Comparison of ENCODE assay signal across 15 cellular contexts in the genomic region with DNA sequence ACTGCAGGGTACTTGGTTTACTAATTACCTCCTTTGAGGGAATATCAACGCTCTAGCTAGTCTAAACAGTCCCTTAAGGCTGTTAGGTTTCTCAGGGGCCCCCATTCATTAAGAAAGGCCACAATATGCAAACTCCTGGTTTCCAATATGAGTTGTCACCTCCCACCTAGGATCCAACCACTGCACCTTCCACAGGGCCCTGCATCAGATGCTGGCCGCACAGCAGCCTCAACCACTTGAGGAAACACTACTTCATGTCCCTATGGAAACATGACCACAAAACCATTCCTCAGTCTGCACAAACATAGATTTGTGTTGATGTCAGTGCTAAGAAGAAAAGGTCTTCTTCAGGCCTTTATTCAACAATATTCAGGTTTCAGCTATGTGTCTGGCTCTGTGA. TPM values are rescaled to one million over a fixed set of nuclear protein-coding genes. Genes with fewer than 3 reads are reported as not detected.
DNase-seq lines count a peak whose midpoint lies in the region; ATAC-seq lines count a peak whose summit lies in the region.
"Had no signal": no experiment of that assay in that cellular context is flagged by ENCODE, and none has a peak within 500 bp of the region (broad histone marks: within the 10 kb centered on the region; RNA-seq: fewer than 3 reads in every experiment).

No MANE protein-coding gene starts in this region.

- CTCF ChIA-PET in activated CD4-positive, alpha-beta memory T cell treated with anti-CD3 and anti-CD28 coated beads for 36 hours (lab: Charles Lee): interaction anchor here (0.7 to 2.7 kb wide), 3 partner anchors 45 to 171 kb away, joined by 3 to 11 read pairs (median 5); no protein-coding TSS in a partner anchor
- CTCF ChIA-PET in activated CD4-positive, alpha-beta memory T cell treated with anti-CD3 and anti-CD28 coated beads, Interleukin-2, amount 10 ng/mL, durations not matched to agents 7 days and 5 days (lab: Charles Lee): no interaction called here

- no peaks in the 10 kb centered on the region for H3K9me3 Mint-ChIP-seq in activated CD4-positive, alpha-beta memory T cell treated with anti-CD3 and anti-CD28 coated beads for 36 hours
- no peaks in the 10 kb centered on the region for H3K9me3 Mint-ChIP-seq in activated CD4-positive, alpha-beta memory T cell treated with anti-CD3 and anti-CD28 coated beads, Interleukin-2, amount 10 ng/mL, durations not matched to agents 7 days and 5 days
- H3K9me3 Mint-ChIP-seq in activated naive CD8-positive, alpha-beta T cell (ENCODE audit: low read depth): no peaks in the 10 kb centered on the region
- H3K9me3 Mint-ChIP-seq: dendritic cell treated with granulocyte-macrophage colony-stimulating factor and Interleukin-4, amounts not matched to agents 40 ng/mL and 50 ng/mL, for 4 days; H9 had no signal

- no peak overlapping the region for H3K4me3 Mint-ChIP-seq in activated CD4-positive, alpha-beta memory T cell treated with anti-CD3 and anti-CD28 coated beads for 36 hours
- H3K4me3 Mint-ChIP-seq in activated CD4-positive, alpha-beta memory T cell treated with anti-CD3 and anti-CD28 coated beads, Interleukin-2, amount 10 ng/mL, durations not matched to agents 7 days and 5 days: no peak overlapping the region
- peak overlapping the region; percentile 74 for H3K4me3 Mint-ChIP-seq in activated naive CD8-positive, alpha-beta T cell
- H3K4me3 Mint-ChIP-seq: dendritic cell treated with granulocyte-macrophage colony-stimulating factor and Interleukin-4, amounts not matched to agents 40 ng/mL and 50 ng/mL, for 4 days; H9 had no signal

- H3K27me3 Mint-ChIP-seq in activated CD4-positive, alpha-beta memory T cell treated with anti-CD3 and anti-CD28 coated beads for 36 hours: no peaks in the 10 kb centered on the region
- H3K27me3 Mint-ChIP-seq in activated CD4-positive, alpha-beta memory T cell treated with anti-CD3 and anti-CD28 coated beads, Interleukin-2, amount 10 ng/mL, durations not matched to agents 7 days and 5 days: no peaks in the 10 kb centered on the region
- H3K27me3 Mint-ChIP-seq in activated naive CD8-positive, alpha-beta T cell: no peaks in the 10 kb centered on the region
- H3K27me3 Mint-ChIP-seq: dendritic cell treated with granulocyte-macrophage colony-stimulating factor and Interleukin-4, amounts not matched to agents 40 ng/mL and 50 ng/mL, for 4 days had no signal

- peaks cover 17% of the 10 kb centered on the region for H3K36me3 Mint-ChIP-seq in activated CD4-positive, alpha-beta memory T cell treated with anti-CD3 and anti-CD28 coated beads for 36 hours
- peaks cover 61% of the 10 kb centered on the region for H3K36me3 Mint-ChIP-seq in activated CD4-positive, alpha-beta memory T cell treated with anti-CD3 and anti-CD28 coated beads, Interleukin-2, amount 10 ng/mL, durations not matched to agents 7 days and 5 days (ENCODE audit: low read depth)
- H3K36me3 Mint-ChIP-seq in activated naive CD8-positive, alpha-beta T cell: peaks cover 47% of the 10 kb centered on the region

- intact Hi-C loops in activated CD4-positive, alpha-beta memory T cell treated with anti-CD3 and anti-CD28 coated beads for 36 hours (cut with micrococcal nuclease): loop anchor here (5.0 kb wide), 1 partner anchor 527 kb away; no protein-coding TSS in a partner anchor

- H3K27ac Mint-ChIP-seq in activated CD4-positive, alpha-beta memory T cell treated with anti-CD3 and anti-CD28 coated beads for 36 hours: no peak overlapping the region
- no peak overlapping the region for H3K27ac Mint-ChIP-seq in activated CD4-positive, alpha-beta memory T cell treated with anti-CD3 and anti-CD28 coated beads, Interleukin-2, amount 10 ng/mL, durations not matched to agents 7 days and 5 days
- H3K27ac Mint-ChIP-seq in activated naive CD8-positive, alpha-beta T cell: peak overlapping the region; percentile 96
- H3K27ac Mint-ChIP-seq: dendritic cell treated with granulocyte-macrophage colony-stimulating factor and Interleukin-4, amounts not matched to agents 40 ng/mL and 50 ng/mL, for 4 days had no signal

- ATAC-seq in HG02884 (IDR thresholded peaks at IDR 0.05; ENCODE audit: unreplicated experiment) (peak; percentile 61), HG03457 (IDR thresholded peaks at IDR 0.05; ENCODE audit: unreplicated experiment) (no peak), HG03139 (IDR thresholded peaks at IDR 0.05; ENCODE audit: unreplicated experiment) (no peak)
- ATAC-seq: foreskin keratinocyte, left lobe of liver had no signal

- peak; percentile 54 for DNase-seq in activated CD4-positive, alpha-beta memory T cell treated with anti-CD3 and anti-CD28 coated beads for 36 hours
- DNase-seq in activated CD4-positive, alpha-beta memory T cell treated with anti-CD3 and anti-CD28 coated beads, Interleukin-2, amount 10 ng/mL, durations not matched to agents 7 days and 5 days: no peak
- DNase-seq in stimulated activated CD8-positive, alpha-beta memory T cell treated with anti-CD3 and anti-CD28 coated beads, Interleukin-15, amount 100 ng/mL, for 48 hours (ENCODE audit: low read depth in 2 of 2): peak; percentile 41 to 48
- DNase-seq in NCI-H524 treated with DMSO at 0.1 percent for 48 hours (lab: John Stamatoyannopoulos, UW): no peak
- DNase-seq: foreskin keratinocyte, H9, NCI-H1092 treated with DMSO at 0.1 percent for 48 hours, posterior cingulate gyrus had no signal

- peaks cover 80% of the 10 kb centered on the region for H3K4me1 Mint-ChIP-seq in activated CD4-positive, alpha-beta memory T cell treated with anti-CD3 and anti-CD28 coated beads for 36 hours (ENCODE audit: low read depth)
- H3K4me1 Mint-ChIP-seq in activated CD4-positive, alpha-beta memory T cell treated with anti-CD3 and anti-CD28 coated beads, Interleukin-2, amount 10 ng/mL, durations not matched to agents 7 days and 5 days: peaks cover 66% of the 10 kb centered on the region
- H3K4me1 Mint-ChIP-seq in activated naive CD8-positive, alpha-beta T cell (ENCODE audit: low read depth): peaks cover 85% of the 10 kb centered on the region
- H3K4me1 Mint-ChIP-seq: H9 had no signal

- POLR2A ChIA-PET in activated CD4-positive, alpha-beta memory T cell treated with anti-CD3 and anti-CD28 coated beads for 36 hours (lab: Charles Lee): no interaction called here
- POLR2A ChIA-PET in activated CD4-positive, alpha-beta memory T cell treated with anti-CD3 and anti-CD28 coated beads, Interleukin-2, amount 10 ng/mL, durations not matched to agents 7 days and 5 days (lab: Charles Lee): no interaction called here

RNA-seq across cellular contexts. Expression of a gene that starts 40.9 kb away (rescaled TPM):
- total RNA-seq in activated CD4-positive, alpha-beta memory T cell treated with anti-CD3 and anti-CD28 coated beads for 36 hours: 10 to 100 TPM; 52.4 to 52.6 TPM
- total RNA-seq in activated CD4-positive, alpha-beta memory T cell treated with anti-CD3 and anti-CD28 coated beads, Interleukin-2, amount 10 ng/mL, durations not matched to agents 7 days and 5 days: 100 to 1,000 TPM; 122 to 124 TPM
- total RNA-seq: G401 had no signal

Comparison
In these comparisons a context has a peak if more than half of its experiments do, and no peak if none do; other contexts are left out.
1. DNase-seq: peak in activated CD4-positive, alpha-beta memory T cell treated with anti-CD3 and anti-CD28 coated beads for 36 hours (single experiment) and stimulated activated CD8-positive, alpha-beta memory T cell treated with anti-CD3 and anti-CD28 coated beads, Interleukin-15, amount 100 ng/mL, for 48 hours (2 of 2); none in activated CD4-positive, alpha-beta memory T cell treated with anti-CD3 and anti-CD28 coated beads, Interleukin-2, amount 10 ng/mL, durations not matched to agents 7 days and 5 days (single experiment) and NCI-H524 treated with DMSO at 0.1 percent for 48 hours (single experiment).